ENCODE assay signal across 8 cellular contexts in genomic region chrX:71098302-71098701, GRCh38. TPM values are rescaled to one million over a fixed set of nuclear protein-coding genes. Genes with fewer than 3 reads are reported as not detected.
DNase-seq lines count a peak whose midpoint lies in the region; ATAC-seq, FAIRE-seq and TF ChIP-seq lines count a peak whose summit lies in the region.

No MANE protein-coding gene starts in this region.

- peaks cover 61% of the 10 kb centered on the region for H3K4me1 ChIP-seq in CD4-positive, alpha-beta memory T cell (ENCODE audit: insufficient read depth, low read length)

- TF ChIP-seq POLR2A in H54 (IDR thresholded peaks at IDR 0.05; ENCODE audit: low read depth, low read length): no peak

- no peak for ATAC-seq in HG03097 (IDR thresholded peaks at IDR 0.05; ENCODE audit: low FRiP score, unreplicated experiment)

- no peaks in the 10 kb centered on the region for H3K9me3 ChIP-seq in CD4-positive, alpha-beta memory T cell (ENCODE audit: control insufficient read depth in 1 of 2, low read length in 2 of 2)

- H3K4me3 ChIP-seq in CD4-positive, alpha-beta memory T cell (ENCODE audit: low read length in 2 of 2): no peak overlapping the region
- no peak overlapping the region for H3K4me3 ChIP-seq in retinal pigment epithelial cell (ENCODE audit: low read length)

- peaks cover 34 to 72% (median 60%) of the 10 kb centered on the region in 4 donors for H3K4me1 Mint-ChIP-seq in CD4-positive, alpha-beta memory T cell

- no peaks in the 10 kb centered on the region for H3K9me3 Mint-ChIP-seq in CD4-positive, alpha-beta memory T cell

- H3K4me3 Mint-ChIP-seq in CD4-positive, alpha-beta memory T cell: peak overlapping the region in 6 of 8 donors; percentile 36 to 77 (median 65)

- H3K27ac ChIP-seq in CD4-positive, alpha-beta memory T cell (ENCODE audit: low read depth, low read length): peak overlapping the region; percentile 46

- peak overlapping the region; percentile 53 to 90 (median 86) for H3K27ac Mint-ChIP-seq in CD4-positive, alpha-beta memory T cell

- CTCF ChIA-PET in CD4-positive, alpha-beta memory T cell (lab: Charles Lee; ENCODE audit: partially characterized antibody): interaction anchor here (1.0 to 2.8 kb wide), 5 partner anchors 14 to 82 kb away, joined by 3 to 36 read pairs (median 8); partner anchors contain the start of genes IL2RG and MED12

- H3K27me3 ChIP-seq in CD4-positive, alpha-beta memory T cell (ENCODE audit: insufficient read depth, low read length): no peaks in the 10 kb centered on the region

- H3K36me3 ChIP-seq in CD4-positive, alpha-beta memory T cell (ENCODE audit: insufficient read depth, low read length): no peaks in the 10 kb centered on the region

- TF ChIP-seq CTCF in retinal pigment epithelial cell (conservative IDR thresholded peaks at IDR 0.05; ENCODE audit: low read depth, low read length): peak; percentile 58

- intact Hi-C loops in CD4-positive, alpha-beta memory T cell (cut with micrococcal nuclease): loop anchor here (1.0 kb wide), 4 partner anchors 13 to 81 kb away; partner anchors contain the start of genes IL2RG and MED12
- intact Hi-C loops in head of caudate nucleus (cut with DNase I): no loop called here

- no peaks in the 10 kb centered on the region for H3K27me3 Mint-ChIP-seq in CD4-positive, alpha-beta memory T cell

- peaks cover 0 to 2% of the 10 kb centered on the region in 2 donors for H3K36me3 Mint-ChIP-seq in CD4-positive, alpha-beta memory T cell

- POLR2A ChIA-PET in CD4-positive, alpha-beta memory T cell (lab: Charles Lee; ENCODE audit: partially characterized antibody): interaction anchor here (1.4 to 2.8 kb wide), 2 partner anchors 13 to 20 kb away, joined by 4 to 38 read pairs; partner anchors contain the start of genes IL2RG and MED12

- FAIRE-seq in H54 (lab: Jason Lieb, UNC): no peak

- DNase-seq in CD4-positive, alpha-beta memory T cell: peak; percentile 80 to 84 (median 83)
- DNase-seq in H54 (ENCODE audit: insufficient read length, low spot score) (peak; percentile 26), RPMI8226 (peak; percentile 67), head of caudate nucleus (peak; percentile 32 to 85 (median 58)), retinal pigment epithelial cell (ENCODE audit: low read depth) (no peak), NCI-H2107 treated with DMSO at 0.1 percent for 48 hours (lab: John Stamatoyannopoulos, UW; ENCODE audit: unreplicated experiment) (no peak)
- peak; percentile 63 for DNase-seq in activated effector memory CD4-positive, alpha-beta T cell treated with Interleukin-2 at 50 U/mL for 16 hours

RNA-seq across cellular contexts. Expression of gene FOXO4, which starts 2.7 kb away (rescaled TPM):
- 10 to 100 TPM; 41.9 to 42.9 TPM for total RNA-seq in CD4-positive, alpha-beta memory T cell
- polyA plus RNA-seq in CD4-positive, alpha-beta memory T cell: 1 to 10 TPM in 1 of 2 donors, under 1 TPM in 1; 0.45 to 2.6 TPM

RNA-seq across cellular contexts. Expression of gene CXorf65, which starts 8.2 kb away (rescaled TPM):
- total RNA-seq in CD4-positive, alpha-beta memory T cell: 10 to 100 TPM; 45.1 to 51.6 TPM
- polyA plus RNA-seq in CD4-positive, alpha-beta memory T cell: 1 to 10 TPM; 3.1 to 7.4 TPM

RNA-seq across cellular contexts. Expression of gene IL2RG, which starts 13.1 kb away (rescaled TPM):
- 100 to 1,000 TPM; 378 to 379 TPM for total RNA-seq in CD4-positive, alpha-beta memory T cell
- polyA plus RNA-seq in CD4-positive, alpha-beta memory T cell: 1,000 to 10,000 TPM; 1,405 to 1,440 TPM

RNA-seq across cellular contexts. Expression of gene MED12, which starts 20.1 kb away (rescaled TPM):
- total RNA-seq in CD4-positive, alpha-beta memory T cell: 10 to 100 TPM; 84.4 to 89.9 TPM
- 10 to 100 TPM in 1 of 2 donors, 1 to 10 TPM in 1; 3.4 to 18.7 TPM for polyA plus RNA-seq in CD4-positive, alpha-beta memory T cell

RNA-seq across cellular contexts. Expression of gene SNX12, which starts 30.2 kb away (rescaled TPM):
- 10 to 100 TPM; 36.7 to 36.9 TPM for total RNA-seq in CD4-positive, alpha-beta memory T cell
- 1 to 10 TPM; 3.0 to 4.2 TPM for polyA plus RNA-seq in CD4-positive, alpha-beta memory T cell

Comparison
In these comparisons a context has a peak if more than half of its experiments do, and no peak if none do; other contexts are left out.
1. DNase-seq: peak in CD4-positive, alpha-beta memory T cell (5 of 5), H54 (single experiment), RPMI8226 (single experiment), activated effector memory CD4-positive, alpha-beta T cell treated with Interleukin-2 at 50 U/mL for 16 hours (single experiment) and head of caudate nucleus (42 of 42); none in retinal pigment epithelial cell (single experiment) and NCI-H2107 treated with DMSO at 0.1 percent for 48 hours (single experiment).